Comparison of ENCODE assay signal across 15 cellular contexts in genomic region chr15:42729409-42729808, GRCh38. TPM values are rescaled to one million over a fixed set of nuclear protein-coding genes. Genes with fewer than 3 reads are reported as not detected.
A peak's percentile ranks its signal among the peaks of the same experiment; 100 is the strongest.
DNase-seq lines count a peak whose midpoint lies in the region; ATAC-seq and TF ChIP-seq lines count a peak whose summit lies in the region.
"Had no signal": no experiment of that assay in that cellular context is flagged by ENCODE, and none has a peak within 500 bp of the region (broad histone marks: within the 10 kb centered on the region; RNA-seq: fewer than 3 reads in every experiment).

No MANE protein-coding gene starts in this region.

- peak; percentile 37 for DNase-seq in activated CD8-positive, alpha-beta memory T cell treated with anti-CD3 and anti-CD28 coated beads, Interleukin-2, amount 10 ng/mL, durations not matched to agents 7 days and 5 days
- no peak for DNase-seq in activated CD8-positive, alpha-beta memory T cell treated with anti-CD3 and anti-CD28 coated beads, Interleukin-2, amount 50 U/mL, for 4 hours
- DNase-seq in HL-60 (ENCODE audit: low read depth in 1 of 2, low spot score in 1 of 2) = peak in 1 of 2 experiments; percentile 31
- peak; percentile 11 for DNase-seq in myocyte (ENCODE audit: low read depth)
- DNase-seq in stimulated activated effector memory CD8-positive, alpha-beta T cell treated with anti-CD3 and anti-CD28 coated beads, Interleukin-12 subunit alpha, Interleukin-12 subunit beta, amount 100 ng/mL, for 72 hours (ENCODE audit: low spot score in 2 of 2) = peak in 1 of 2 donors; percentile 42
- DNase-seq in C1 segment of cervical spinal cord (lab: John Stamatoyannopoulos, UW) = no peak
- DNase-seq in NCI-H146 (lab: John Stamatoyannopoulos, UW) = no peak
- DNase-seq in NCI-H1436 (lab: John Stamatoyannopoulos, UW) = no peak
- DNase-seq: 8988T; Calu3; CD8-positive, alpha-beta T cell; DND-41; EL had no signal

- H3K27me3 Mint-ChIP-seq in activated CD8-positive, alpha-beta memory T cell treated with anti-CD3 and anti-CD28 coated beads, Interleukin-2, amount 10 ng/mL, durations not matched to agents 7 days and 5 days = no peaks in the 10 kb centered on the region

- ATAC-seq in activated CD8-positive, alpha-beta memory T cell treated with anti-CD3 and anti-CD28 coated beads, Interleukin-2, amount 10 ng/mL, durations not matched to agents 7 days and 5 days = no peak
- peak; percentile 6 for ATAC-seq in stimulated activated effector memory CD8-positive, alpha-beta T cell treated with anti-CD3 and anti-CD28 coated beads, Interleukin-12 subunit alpha, Interleukin-12 subunit beta, amount 100 ng/mL, for 72 hours
- ATAC-seq: CD8-positive, alpha-beta T cell had no signal

- no peak for TF ChIP-seq CTCF in HL-60 (IDR thresholded peaks at IDR 0.05; ENCODE audit: insufficient read depth, low read length)

- peaks cover 3% of the 10 kb centered on the region for H3K4me1 Mint-ChIP-seq in activated CD8-positive, alpha-beta memory T cell treated with anti-CD3 and anti-CD28 coated beads, Interleukin-2, amount 10 ng/mL, durations not matched to agents 7 days and 5 days
- H3K4me1 Mint-ChIP-seq in stimulated activated effector memory CD8-positive, alpha-beta T cell treated with anti-CD3 and anti-CD28 coated beads, Interleukin-12 subunit alpha, Interleukin-12 subunit beta, amount 100 ng/mL, for 72 hours = peaks cover 6% of the 10 kb centered on the region

- H3K27ac Mint-ChIP-seq in activated CD8-positive, alpha-beta memory T cell treated with anti-CD3 and anti-CD28 coated beads, Interleukin-2, amount 10 ng/mL, durations not matched to agents 7 days and 5 days = no peak overlapping the region
- no peak overlapping the region for H3K27ac Mint-ChIP-seq in stimulated activated effector memory CD8-positive, alpha-beta T cell treated with anti-CD3 and anti-CD28 coated beads, Interleukin-12 subunit alpha, Interleukin-12 subunit beta, amount 100 ng/mL, for 72 hours

- H3K4me3 Mint-ChIP-seq in activated CD8-positive, alpha-beta memory T cell treated with anti-CD3 and anti-CD28 coated beads, Interleukin-2, amount 10 ng/mL, durations not matched to agents 7 days and 5 days = no peak overlapping the region
- no peak overlapping the region for H3K4me3 Mint-ChIP-seq in stimulated activated effector memory CD8-positive, alpha-beta T cell treated with anti-CD3 and anti-CD28 coated beads, Interleukin-12 subunit alpha, Interleukin-12 subunit beta, amount 100 ng/mL, for 72 hours
- H3K4me3 Mint-ChIP-seq: CD8-positive, alpha-beta T cell; H9 had no signal

- H3K27ac ChIP-seq in HL-60 (replicated peaks) = peak overlapping the region; percentile 45
- H3K27ac ChIP-seq: BLaER1 had no signal

- no peak overlapping the region for H3K4me3 ChIP-seq in HL-60 (replicated peaks; ENCODE audit: insufficient read depth, low read length)
- H3K4me3 ChIP-seq: BLaER1 had no signal

- CTCF ChIA-PET in activated CD8-positive, alpha-beta memory T cell treated with anti-CD3 and anti-CD28 coated beads, Interleukin-2, amount 10 ng/mL, durations not matched to agents 7 days and 5 days (lab: Charles Lee) = no interaction called here

- H3K9me3 Mint-ChIP-seq in activated CD8-positive, alpha-beta memory T cell treated with anti-CD3 and anti-CD28 coated beads, Interleukin-2, amount 10 ng/mL, durations not matched to agents 7 days and 5 days (ENCODE audit: low read depth) = no peaks in the 10 kb centered on the region
- H3K9me3 Mint-ChIP-seq in stimulated activated effector memory CD8-positive, alpha-beta T cell treated with anti-CD3 and anti-CD28 coated beads, Interleukin-12 subunit alpha, Interleukin-12 subunit beta, amount 100 ng/mL, for 72 hours = no peaks in the 10 kb centered on the region
- H3K9me3 Mint-ChIP-seq: CD8-positive, alpha-beta T cell; H9 had no signal

- no peaks in the 10 kb centered on the region for H3K27me3 ChIP-seq in HL-60 (ENCODE audit: insufficient read depth, poor library complexity, severe bottlenecking)
- H3K27me3 ChIP-seq: BLaER1 had no signal

- H3K36me3 Mint-ChIP-seq in activated CD8-positive, alpha-beta memory T cell treated with anti-CD3 and anti-CD28 coated beads, Interleukin-2, amount 10 ng/mL, durations not matched to agents 7 days and 5 days = peaks cover 36% of the 10 kb centered on the region
- H3K36me3 Mint-ChIP-seq in stimulated activated effector memory CD8-positive, alpha-beta T cell treated with anti-CD3 and anti-CD28 coated beads, Interleukin-12 subunit alpha, Interleukin-12 subunit beta, amount 100 ng/mL, for 72 hours = peaks cover 96% of the 10 kb centered on the region

RNA-seq across cellular contexts. Expression of gene CDAN1, which starts 7.5 kb away (rescaled TPM):
- 10 to 100 TPM; 29.0 to 39.2 TPM for total RNA-seq in activated CD8-positive, alpha-beta memory T cell treated with anti-CD3 and anti-CD28 coated beads, Interleukin-2, amount 10 ng/mL, durations not matched to agents 7 days and 5 days
- 11.9 and 22.0 TPM in 2 replicates for total RNA-seq in myocyte
- polyA plus RNA-seq in myocyte (2012) = 10.2 TPM

Comparison
In these comparisons a context has a peak if more than half of its experiments do, and no peak if none do; other contexts are left out.
1. DNase-seq: peak in activated CD8-positive, alpha-beta memory T cell treated with anti-CD3 and anti-CD28 coated beads, Interleukin-2, amount 10 ng/mL, durations not matched to agents 7 days and 5 days (single experiment) and myocyte (single experiment); none in activated CD8-positive, alpha-beta memory T cell treated with anti-CD3 and anti-CD28 coated beads, Interleukin-2, amount 50 U/mL, for 4 hours (single experiment), C1 segment of cervical spinal cord (0 of 14), NCI-H146 (single experiment) and NCI-H1436 (single experiment).